25 cellular contexts compared by ENCODE assay signal in the genomic region with DNA sequence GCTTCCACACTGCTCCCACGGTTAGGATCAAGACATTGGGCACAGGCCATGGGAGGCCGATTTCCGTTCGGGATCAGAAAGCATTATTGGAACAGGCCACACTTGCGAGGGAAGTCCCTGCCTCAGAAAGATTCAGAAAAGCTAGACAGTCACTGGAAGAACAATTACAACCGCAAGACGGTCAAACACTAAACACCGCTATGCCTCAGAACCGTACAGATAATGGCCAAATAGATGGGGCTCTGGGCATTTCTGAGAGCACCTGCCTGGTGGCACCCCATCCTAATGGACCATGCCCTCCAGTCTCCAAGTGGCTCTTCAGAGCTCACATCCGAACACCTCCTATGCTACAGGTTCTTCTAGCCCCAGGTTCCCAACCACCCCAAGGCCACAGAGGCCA. TPM values are rescaled to one million over a fixed set of nuclear protein-coding genes. Genes with fewer than 3 reads are reported as not detected.
A peak's percentile ranks its signal among the peaks of the same experiment; 100 is the strongest.
DNase-seq lines count a peak whose midpoint lies in the region; ATAC-seq and TF ChIP-seq lines count a peak whose summit lies in the region.
"Had no signal": no experiment of that assay in that cellular context is flagged by ENCODE, and none has a peak within 500 bp of the region (broad histone marks: within the 10 kb centered on the region; RNA-seq: fewer than 3 reads in every experiment).

No MANE protein-coding gene starts in this region.

- DNase-seq in activated naive CD4-positive, alpha-beta T cell treated with anti-CD3 and anti-CD28 coated beads for 36 hours, result no peak
- DNase-seq in RWPE1 (ENCODE audit: low spot score) (no peak), esophagus squamous epithelium (lab: John Stamatoyannopoulos, UW) (no peak), medulla oblongata (ENCODE audit: extremely low spot score) (no peak), COLO668 (lab: John Stamatoyannopoulos, UW; ENCODE audit: unreplicated experiment) (no peak)
- DNase-seq: activated CD4-positive, CD25-positive, alpha-beta regulatory T cell; activated CD8-positive, alpha-beta T cell treated with anti-CD3 and anti-CD28 coated beads, Interleukin-2, amount 10 ng/mL, durations not matched to agents 7 days and 5 days; activated naive CD8-positive, alpha-beta T cell treated with anti-CD3 and anti-CD28 coated beads, Interleukin-2, amount 10 ng/mL, durations not matched to agents 7 days and 5 days; activated T-cell treated with anti-CD3 and anti-CD28 coated beads, Interleukin-2, amount 50 U/mL, for 4 hours; body of pancreas; cortex of kidney; foreskin melanocyte; GF-D8; left lung; MV-4-11; NCI-H2029 treated with DMSO at 0.1 percent for 48 hours; PC-9; stimulated activated CD4-positive, alpha-beta T cell treated with anti-CD3 and anti-CD28 coated beads, Interleukin-4, amount 100 ng/mL, for 1 hour; stomach; uterus had no signal

- CTCF ChIA-PET in activated naive CD4-positive, alpha-beta T cell treated with anti-CD3 and anti-CD28 coated beads for 36 hours (lab: Charles Lee), result interaction anchor here (1.2 kb wide), 1 partner anchor 151 kb away, joined by 3 read pairs; no protein-coding TSS in a partner anchor
- CTCF ChIA-PET in RWPE1 (lab: Yijun Ruan, JAX), result interaction anchor here (0.5 to 2.2 kb wide), 4 partner anchors 12 to 282 kb away, joined by 3 to 8 read pairs (median 4); a partner anchor contains a TSS

- no peaks in the 10 kb centered on the region for H3K9me3 Mint-ChIP-seq in activated naive CD4-positive, alpha-beta T cell treated with anti-CD3 and anti-CD28 coated beads, Interleukin-2, amount 50 U/mL, for 24 hours
- H3K9me3 Mint-ChIP-seq in activated naive CD4-positive, alpha-beta T cell treated with anti-CD3 and anti-CD28 coated beads for 36 hours, result no peaks in the 10 kb centered on the region
- H3K9me3 Mint-ChIP-seq: activated naive CD8-positive, alpha-beta T cell treated with anti-CD3 and anti-CD28 coated beads, Interleukin-2, amount 10 ng/mL, durations not matched to agents 7 days and 5 days; activated T-cell treated with anti-CD3 and anti-CD28 coated beads, Interleukin-2, amount 50 U/mL, for 4 hours had no signal

- intact Hi-C loops in activated naive CD4-positive, alpha-beta T cell treated with anti-CD3 and anti-CD28 coated beads for 36 hours (cut with micrococcal nuclease), result no loop called here
- intact Hi-C loops in esophagus squamous epithelium (cut with DNase I), result no loop called here

- H3K4me3 ChIP-seq in esophagus squamous epithelium, result no peak overlapping the region
- no peak overlapping the region for H3K4me3 ChIP-seq in skin epidermis
- H3K4me3 ChIP-seq: body of pancreas, GM12878, left lung, PC-9, SK-N-MC, stomach, uterus had no signal

- WGBS in esophagus squamous epithelium, 2 donors, result 39 to 66% methylated on average over 9 of the region's 10 CpGs

- TF ChIP-seq CTCF in RWPE1 (conservative IDR thresholded peaks at IDR 0.05; ENCODE audit: low read depth), result no peak
- no peak for TF ChIP-seq CTCF in esophagus squamous epithelium (IDR thresholded peaks at IDR 0.05)

- no peaks in the 10 kb centered on the region for H3K27me3 Mint-ChIP-seq in activated naive CD4-positive, alpha-beta T cell treated with anti-CD3 and anti-CD28 coated beads, Interleukin-2, amount 50 U/mL, for 24 hours
- no peaks in the 10 kb centered on the region for H3K27me3 Mint-ChIP-seq in activated naive CD4-positive, alpha-beta T cell treated with anti-CD3 and anti-CD28 coated beads for 36 hours (ENCODE audit: low read depth)
- H3K27me3 Mint-ChIP-seq: activated naive CD8-positive, alpha-beta T cell treated with anti-CD3 and anti-CD28 coated beads, Interleukin-2, amount 10 ng/mL, durations not matched to agents 7 days and 5 days had no signal

- POLR2A ChIA-PET in RWPE1 (lab: Yijun Ruan, JAX; ENCODE audit: low non-redundant PET), result interaction anchor here (0.6 to 1.3 kb wide), 4 partner anchors 18 to 125 kb away, joined by 4 to 7 read pairs (median 4); no protein-coding TSS in a partner anchor

- H3K4me3 Mint-ChIP-seq in activated naive CD4-positive, alpha-beta T cell treated with anti-CD3 and anti-CD28 coated beads, Interleukin-2, amount 50 U/mL, for 24 hours, result no peak overlapping the region
- no peak overlapping the region for H3K4me3 Mint-ChIP-seq in activated naive CD4-positive, alpha-beta T cell treated with anti-CD3 and anti-CD28 coated beads for 36 hours
- H3K4me3 Mint-ChIP-seq: activated CD8-positive, alpha-beta T cell treated with anti-CD3 and anti-CD28 coated beads, Interleukin-2, amount 10 ng/mL, durations not matched to agents 7 days and 5 days; activated naive CD8-positive, alpha-beta T cell treated with anti-CD3 and anti-CD28 coated beads, Interleukin-2, amount 10 ng/mL, durations not matched to agents 7 days and 5 days; activated T-cell treated with anti-CD3 and anti-CD28 coated beads, Interleukin-2, amount 50 U/mL, for 4 hours had no signal

- no peaks in the 10 kb centered on the region for H3K9me3 ChIP-seq in esophagus squamous epithelium
- H3K9me3 ChIP-seq: body of pancreas, left lung, stomach, uterus had no signal

- no peak for ATAC-seq in GM19324 (IDR thresholded peaks at IDR 0.05; ENCODE audit: low FRiP score, unreplicated experiment)
- ATAC-seq: activated CD8-positive, alpha-beta T cell treated with anti-CD3 and anti-CD28 coated beads, Interleukin-2, amount 10 ng/mL, durations not matched to agents 7 days and 5 days; activated T-cell treated with anti-CD3 and anti-CD28 coated beads, Interleukin-2, amount 50 U/mL, for 4 hours; body of pancreas; GM12878 had no signal

- TF ChIP-seq POLR2A in esophagus squamous epithelium (IDR thresholded peaks at IDR 0.05), result no peak

- H3K36me3 ChIP-seq in esophagus squamous epithelium, result peaks cover 0 to 94% (median 19%) of the 10 kb centered on the region in 3 donors
- H3K36me3 ChIP-seq: uterus had no signal

- H3K4me1 ChIP-seq in esophagus squamous epithelium, result peaks cover 26 to 59% (median 27%) of the 10 kb centered on the region in 3 donors
- H3K4me1 ChIP-seq: body of pancreas, uterus had no signal

- H3K27ac Mint-ChIP-seq in activated naive CD4-positive, alpha-beta T cell treated with anti-CD3 and anti-CD28 coated beads, Interleukin-2, amount 50 U/mL, for 24 hours, result peak overlapping the region; percentile 33
- no peak overlapping the region for H3K27ac Mint-ChIP-seq in activated naive CD4-positive, alpha-beta T cell treated with anti-CD3 and anti-CD28 coated beads for 36 hours
- H3K27ac Mint-ChIP-seq: activated naive CD8-positive, alpha-beta T cell treated with anti-CD3 and anti-CD28 coated beads, Interleukin-2, amount 10 ng/mL, durations not matched to agents 7 days and 5 days had no signal

- no peaks in the 10 kb centered on the region for H3K27me3 ChIP-seq in esophagus squamous epithelium
- H3K27me3 ChIP-seq: body of pancreas, left lung, stomach, uterus had no signal

- peaks cover 2% of the 10 kb centered on the region for H3K36me3 Mint-ChIP-seq in activated naive CD4-positive, alpha-beta T cell treated with anti-CD3 and anti-CD28 coated beads, Interleukin-2, amount 50 U/mL, for 24 hours
- H3K36me3 Mint-ChIP-seq in activated naive CD4-positive, alpha-beta T cell treated with anti-CD3 and anti-CD28 coated beads for 36 hours (ENCODE audit: low read depth), result peaks cover 6% of the 10 kb centered on the region

- H3K4me1 Mint-ChIP-seq in activated naive CD4-positive, alpha-beta T cell treated with anti-CD3 and anti-CD28 coated beads, Interleukin-2, amount 50 U/mL, for 24 hours, result no peaks in the 10 kb centered on the region
- H3K4me1 Mint-ChIP-seq in activated naive CD4-positive, alpha-beta T cell treated with anti-CD3 and anti-CD28 coated beads for 36 hours (ENCODE audit: low read depth), result no peaks in the 10 kb centered on the region

- H3K27ac ChIP-seq in RWPE1 (peak overlapping the region; percentile 92), esophagus squamous epithelium (peak overlapping the region; percentile 68 to 88 (median 83)), skin epidermis (peak overlapping the region in 13 of 21 experiments; percentile 6 to 75 (median 45))
- H3K27ac ChIP-seq: body of pancreas, PC-9, SK-N-MC, uterus had no signal

RNA-seq across cellular contexts. Expression of a gene that starts 42.0 kb away (rescaled TPM):
- total RNA-seq in activated naive CD4-positive, alpha-beta T cell treated with anti-CD3 and anti-CD28 coated beads for 36 hours, result 10 to 100 TPM in 1 of 2 experiments, 1 to 10 TPM in 1; 8.7 to 11.1 TPM
- 10 to 100 TPM; 10.1 to 25.5 (median 12.6) TPM for total RNA-seq in esophagus squamous epithelium
